ENCODE assay signal across 13 cellular contexts in genomic region chr11:101034076-101034475, GRCh38.
A peak's percentile ranks its signal among the peaks of the same experiment; 100 is the strongest.
DNase-seq lines count a peak whose midpoint lies in the region; ATAC-seq, FAIRE-seq and TF ChIP-seq lines count a peak whose summit lies in the region.
"Had no signal": no experiment of that assay in that cellular context is flagged by ENCODE, and none has a peak within 500 bp of the region (broad histone marks: within the 10 kb centered on the region; RNA-seq: fewer than 3 reads in every experiment).

No MANE protein-coding gene starts in this region.

- no peaks in the 10 kb centered on the region for H3K9me3 ChIP-seq in PC-9 (ENCODE audit: insufficient read depth, low read depth)
- H3K9me3 ChIP-seq: mucosa of descending colon, SJSA1 had no signal

- no peak overlapping the region for H3K4me2 ChIP-seq in PC-9

- H3K9me2 ChIP-seq in PC-9 (ENCODE audit: insufficient read depth) = no peaks in the 10 kb centered on the region

- H3K79me2 ChIP-seq in PC-9 (ENCODE audit: low read depth) = no peaks in the 10 kb centered on the region

- H3F3A ChIP-seq in PC-9 (ENCODE audit: insufficient read depth, low read depth) = no peaks in the 10 kb centered on the region

- no peaks in the 10 kb centered on the region for H3K27me3 Mint-ChIP-seq in activated T-helper 2 cell treated with anti-CD3 and anti-CD28 coated beads, Interferon-gamma antibody, Interleukin-2, Interleukin-4, amounts not matched to agents 10 μg/mL and 5 μg/mL and 100 μg/mL, durations not matched to agents 14 hours and 24 hours and 36 hours (ENCODE audit: low read depth)
- H3K27me3 Mint-ChIP-seq: activated B cell treated with CpG ODN at 0.5 μM for 24 hours; CD8-positive, alpha-beta memory T cell had no signal

- FAIRE-seq in islet of Langerhans (lab: Jason Lieb, UNC) = peak; percentile 92

- H3K4me1 Mint-ChIP-seq in activated T-helper 2 cell treated with anti-CD3 and anti-CD28 coated beads, Interferon-gamma antibody, Interleukin-2, Interleukin-4, amounts not matched to agents 10 μg/mL and 5 μg/mL and 100 μg/mL, durations not matched to agents 14 hours and 24 hours and 36 hours (ENCODE audit: low read depth) = no peaks in the 10 kb centered on the region
- H3K4me1 Mint-ChIP-seq: CD8-positive, alpha-beta memory T cell had no signal

- no peaks in the 10 kb centered on the region for H3K36me3 ChIP-seq in PC-9 (ENCODE audit: low read depth)
- H3K36me3 ChIP-seq: SJSA1 had no signal

- H4K20me1 ChIP-seq in PC-9 (ENCODE audit: insufficient read depth) = no peaks in the 10 kb centered on the region

- H3K27ac Mint-ChIP-seq in activated T-helper 2 cell treated with anti-CD3 and anti-CD28 coated beads, Interferon-gamma antibody, Interleukin-2, Interleukin-4, amounts not matched to agents 10 μg/mL and 5 μg/mL and 100 μg/mL, durations not matched to agents 14 hours and 24 hours and 36 hours = no peak overlapping the region
- H3K27ac Mint-ChIP-seq: activated B cell treated with CpG ODN at 0.5 μM for 24 hours; CD8-positive, alpha-beta memory T cell had no signal

- H2AFZ ChIP-seq in PC-9 = 0 out of 2 replicates have a peak overlapping the region, but pooled peaks have one; percentile 19

- H3K27ac ChIP-seq in PC-9 = no peak overlapping the region
- H3K27ac ChIP-seq: SJSA1 had no signal

- no peak overlapping the region for H3K4me3 Mint-ChIP-seq in activated T-helper 2 cell treated with anti-CD3 and anti-CD28 coated beads, Interferon-gamma antibody, Interleukin-2, Interleukin-4, amounts not matched to agents 10 μg/mL and 5 μg/mL and 100 μg/mL, durations not matched to agents 14 hours and 24 hours and 36 hours (ENCODE audit: low read depth)
- H3K4me3 Mint-ChIP-seq: activated B cell treated with CpG ODN at 0.5 μM for 24 hours; CD8-positive, alpha-beta memory T cell had no signal

- DNase-seq in PC-9 (no peak), cardiac fibroblast (ENCODE audit: low read depth in 2 of 2) (peak; percentile 10 to 51), smooth muscle cell of the brain vasculature (ENCODE audit: low read depth, low spot score) (peak; percentile 72), T-helper 2 cell (no peak)
- no peak for DNase-seq in activated T-helper 2 cell treated with anti-CD3 and anti-CD28 coated beads, Interferon-gamma antibody, Interleukin-2, Interleukin-4, amounts not matched to agents 10 μg/mL and 5 μg/mL and 100 μg/mL, durations not matched to agents 14 hours and 24 hours and 36 hours (ENCODE audit: low spot score)
- DNase-seq: activated B cell treated with CpG ODN at 0.5 μM for 24 hours; CD8-positive, alpha-beta memory T cell; NCI-H510A treated with DMSO at 0.1 percent for 48 hours had no signal

- TF ChIP-seq CTCF in PC-9 (conservative IDR thresholded peaks at IDR 0.05) = no peak
- no peak for TF ChIP-seq CTCF in cardiac fibroblast (IDR thresholded peaks at IDR 0.05; ENCODE audit: low read depth, low read length)

- no peaks in the 10 kb centered on the region for H3K27me3 ChIP-seq in PC-9 (ENCODE audit: insufficient read depth, low read depth)
- H3K27me3 ChIP-seq: SJSA1 had no signal

- intact Hi-C loops in PC-9 (cut with micrococcal nuclease; ENCODE audit: unreplicated experiment) = no loop called here
- intact Hi-C loops in activated T-helper 2 cell treated with anti-CD3 and anti-CD28 coated beads, Interferon-gamma antibody, Interleukin-2, Interleukin-4, amounts not matched to agents 10 μg/mL and 5 μg/mL and 100 μg/mL, durations not matched to agents 14 hours and 24 hours and 36 hours (cut with micrococcal nuclease) = no loop called here

- no peaks in the 10 kb centered on the region for H3K4me1 ChIP-seq in PC-9 (replicated peaks; ENCODE audit: insufficient read depth)
- H3K4me1 ChIP-seq: SJSA1 had no signal

- peaks cover 3% of the 10 kb centered on the region for H3K9me3 Mint-ChIP-seq in activated T-helper 2 cell treated with anti-CD3 and anti-CD28 coated beads, Interferon-gamma antibody, Interleukin-2, Interleukin-4, amounts not matched to agents 10 μg/mL and 5 μg/mL and 100 μg/mL, durations not matched to agents 14 hours and 24 hours and 36 hours
- H3K9me3 Mint-ChIP-seq: activated B cell treated with CpG ODN at 0.5 μM for 24 hours had no signal

- ATAC-seq in GM21737 (IDR thresholded peaks at IDR 0.05; ENCODE audit: unreplicated experiment) (no peak), HG02973 (IDR thresholded peaks at IDR 0.05; ENCODE audit: unreplicated experiment) (no peak)
- ATAC-seq: mucosa of descending colon had no signal

- POLR2A ChIA-PET in PC-9 (lab: Charles Lee; ENCODE audit: unreplicated experiment) = interaction anchor here (0.6 kb wide), 1 partner anchor 212 kb away, joined by 4 read pairs; no protein-coding TSS in a partner anchor

- no peaks in the 10 kb centered on the region for H3K36me3 Mint-ChIP-seq in activated T-helper 2 cell treated with anti-CD3 and anti-CD28 coated beads, Interferon-gamma antibody, Interleukin-2, Interleukin-4, amounts not matched to agents 10 μg/mL and 5 μg/mL and 100 μg/mL, durations not matched to agents 14 hours and 24 hours and 36 hours (ENCODE audit: low read depth)
- H3K36me3 Mint-ChIP-seq: CD8-positive, alpha-beta memory T cell had no signal

- BruUV-seq in PC-9 (replicated peaks; lab: Mats Ljungman, UMichigan) = no TSS peak

- H3K4me3 ChIP-seq in PC-9 (no peak overlapping the region), cardiac fibroblast (replicated peaks in 1 of 2; ENCODE audit: low read depth in 2 of 2, low read length in 2 of 2) (no peak overlapping the region)
- H3K4me3 ChIP-seq: mucosa of descending colon, SJSA1 had no signal

- CTCF ChIA-PET in PC-9 (lab: Charles Lee) = no interaction called here

Comparison
In these comparisons a context has a peak if more than half of its experiments do, and no peak if none do; other contexts are left out.
1. DNase-seq: peak in cardiac fibroblast (2 of 2) and smooth muscle cell of the brain vasculature (single experiment); none in PC-9 (0 of 2), T-helper 2 cell (0 of 5) and activated T-helper 2 cell treated with anti-CD3 and anti-CD28 coated beads, Interferon-gamma antibody, Interleukin-2, Interleukin-4, amounts not matched to agents 10 μg/mL and 5 μg/mL and 100 μg/mL, durations not matched to agents 14 hours and 24 hours and 36 hours (single experiment).